ENCODE assay signal across 29 cellular contexts in genomic region chr5:23318166-23318565, GRCh38.
"Had no signal": no experiment of that assay in that cellular context is flagged by ENCODE, and none has a peak within 500 bp of the region (broad histone marks: within the 10 kb centered on the region; RNA-seq: fewer than 3 reads in every experiment).

No MANE protein-coding gene starts in this region.

- H3K36me3 Mint-ChIP-seq: mesothelial cell of epicardium; naive B cell; neural progenitor cell; stimulated activated naive B cell treated with anti-CD40 and anti-IgM and Interleukin-4, amounts not matched to agents 10 μg/mL and 1 μg/mL and 100 μg/mL, for 72 hours had no signal

- ATAC-seq: left colon; left lung; lower lobe of right lung; natural killer cell; sciatic nerve; stimulated activated naive B cell treated with anti-CD40 and anti-IgM and Interleukin-4, amounts not matched to agents 10 μg/mL and 1 μg/mL and 100 μg/mL, for 72 hours; stimulated activated naive CD8-positive, alpha-beta T cell treated with anti-CD3 and anti-CD28 coated beads, Interleukin-15, Interleukin-2, amounts not matched to agents 100 U/mL and 50 U/mL, for 24 hours had no signal

- H3K4me2 ChIP-seq: neural progenitor cell had no signal

- H3K4me1 Mint-ChIP-seq: mesothelial cell of epicardium; naive B cell; natural killer cell; nephron progenitor cell; stimulated activated naive B cell treated with anti-CD40 and anti-IgM and Interleukin-4, amounts not matched to agents 10 μg/mL and 1 μg/mL and 100 μg/mL, for 72 hours had no signal

- DNase-seq: hippocampal formation; kidney; left colon; left lung; lower lobe of right lung; mesendoderm; naive B cell; natural killer cell; nephron progenitor cell; occipital lobe; stimulated activated CD4-positive, alpha-beta T cell treated with anti-CD3 and anti-CD28 coated beads, Interleukin-12 subunit alpha, Interleukin-12 subunit beta, amount 100 ng/mL, for 4 hours; stimulated activated CD4-positive, alpha-beta T cell treated with anti-CD3 and anti-CD28 coated beads, Interleukin-15, amount 100 ng/mL, for 24 hours; stimulated activated CD4-positive, alpha-beta T cell treated with anti-CD3 and anti-CD28 coated beads, Interleukin-2, amount 100 ng/mL, for 24 hours; stimulated activated CD4-positive, alpha-beta T cell treated with anti-CD3 and anti-CD28 coated beads, Interleukin-4, amount 100 ng/mL, for 1 hour; stimulated activated naive B cell treated with anti-CD40 and anti-IgM and Interleukin-4, amounts not matched to agents 10 μg/mL and 1 μg/mL and 100 μg/mL, for 72 hours; stimulated activated naive CD8-positive, alpha-beta T cell treated with anti-CD3 and anti-CD28 coated beads, Interleukin-15, Interleukin-2, amounts not matched to agents 100 U/mL and 50 U/mL, for 24 hours; stomach; testis; thyroid gland; transverse colon; upper lobe of left lung had no signal

- H3K36me3 ChIP-seq: left lung, lower lobe of right lung, neural progenitor cell, neutrophil, right atrium auricular region, stomach, thyroid gland, transverse colon, upper lobe of left lung had no signal

- H3K9me3 Mint-ChIP-seq: mesothelial cell of epicardium, nephron progenitor cell, neural progenitor cell had no signal

- H3K27ac Mint-ChIP-seq: mesothelial cell of epicardium; natural killer cell; nephron progenitor cell; neural progenitor cell; progenitor cell of endocrine pancreas; stimulated activated naive B cell treated with anti-CD40 and anti-IgM and Interleukin-4, amounts not matched to agents 10 μg/mL and 1 μg/mL and 100 μg/mL, for 72 hours had no signal

- H3K27me3 Mint-ChIP-seq: naive B cell; progenitor cell of endocrine pancreas; stimulated activated naive B cell treated with anti-CD40 and anti-IgM and Interleukin-4, amounts not matched to agents 10 μg/mL and 1 μg/mL and 100 μg/mL, for 72 hours had no signal

- H3K79me2 ChIP-seq: parathyroid adenoma had no signal

- H3K27ac ChIP-seq: left lung, lower lobe of right lung, neural progenitor cell, neutrophil, parathyroid adenoma, right atrium auricular region, skin epidermis, stomach, testis, thyroid gland, transverse colon, upper lobe of left lung had no signal

- H3K4me1 ChIP-seq: left lung, lower lobe of right lung, parathyroid adenoma, right atrium auricular region, stomach, testis, thyroid gland, transverse colon, upper lobe of left lung had no signal

- H3K4me3 ChIP-seq: left lung, lower lobe of right lung, neural progenitor cell, right atrium auricular region, skin epidermis, stomach, testis, thyroid gland, transverse colon, upper lobe of left lung had no signal

- H3K9ac ChIP-seq: neural progenitor cell, parathyroid adenoma had no signal

- H3K9me3 ChIP-seq: lower lobe of right lung, neutrophil, right atrium auricular region, stomach, testis, thyroid gland, transverse colon, upper lobe of left lung had no signal

- H2AFZ ChIP-seq: neural progenitor cell, parathyroid adenoma had no signal

- H3K27me3 ChIP-seq: left lung, neural progenitor cell, neutrophil, right atrium auricular region, stomach, testis, thyroid gland, transverse colon, upper lobe of left lung had no signal

- H3K4me3 Mint-ChIP-seq: mesothelial cell of epicardium; naive B cell; natural killer cell; nephron progenitor cell; neural progenitor cell; stimulated activated naive B cell treated with anti-CD40 and anti-IgM and Interleukin-4, amounts not matched to agents 10 μg/mL and 1 μg/mL and 100 μg/mL, for 72 hours had no signal
